In the genomic region with DNA sequence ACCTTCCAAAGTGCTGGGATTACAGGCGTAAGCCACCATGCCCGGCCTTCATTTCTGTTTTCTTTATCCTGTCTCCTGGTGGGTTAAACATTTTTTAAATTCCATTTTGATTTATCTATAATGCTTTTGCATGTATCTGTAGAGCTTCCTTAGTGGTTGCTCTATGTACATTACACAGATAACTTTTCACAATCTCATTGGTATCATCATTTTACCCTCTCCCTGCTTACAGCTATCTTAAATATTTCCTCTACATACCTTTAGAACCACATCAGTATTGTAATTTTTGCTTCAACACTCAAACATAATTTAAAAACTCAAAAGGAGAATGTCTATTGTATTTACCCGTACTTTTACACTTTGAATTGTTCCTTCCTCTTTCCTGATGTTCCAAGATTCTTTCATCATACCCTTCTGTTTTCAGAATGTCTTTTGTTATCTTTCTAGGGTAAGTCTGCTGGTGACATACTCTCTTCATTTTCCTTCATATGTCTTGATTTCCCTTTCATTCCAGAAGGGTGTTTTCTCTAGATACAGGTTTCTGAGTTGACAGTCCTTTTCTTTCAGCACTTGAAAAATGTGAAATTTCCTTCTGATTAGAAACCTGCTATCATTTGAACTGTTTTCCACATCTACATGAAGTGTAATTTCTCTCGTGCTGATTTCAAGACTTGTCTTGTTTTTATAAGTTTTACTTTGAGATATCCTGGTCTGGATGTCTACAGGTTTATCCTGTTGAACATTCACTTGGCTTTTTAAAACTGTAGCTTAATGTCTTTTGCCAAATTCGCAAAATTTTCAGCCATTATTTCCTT, we compare ENCODE assay signal across 12 cellular contexts. TPM values are rescaled to one million over a fixed set of nuclear protein-coding genes. Genes with fewer than 3 reads are reported as not detected.
DNase-seq lines count a peak whose midpoint lies in the region; ATAC-seq, FAIRE-seq and TF ChIP-seq lines count a peak whose summit lies in the region.
"Had no signal": no experiment of that assay in that cellular context is flagged by ENCODE, and none has a peak within 500 bp of the region (broad histone marks: within the 10 kb centered on the region; RNA-seq: fewer than 3 reads in every experiment).

No MANE protein-coding gene starts in this region.

- no peak for TF ChIP-seq CTCF in CD4-positive, alpha-beta T cell (IDR thresholded peaks at IDR 0.05)
- TF ChIP-seq CTCF in chondrocyte (IDR thresholded peaks at IDR 0.05) (no peak), nephron (IDR thresholded peaks at IDR 0.05; ENCODE audit: unreplicated experiment in 3 of 3) (no peak), ovary (IDR thresholded peaks at IDR 0.05) (no peak)

- WGBS in ovary, 3 donors: 73 to 87% (median 80%) methylated on average over 5 of the region's 5 CpGs

- no peak for TF ChIP-seq EP300 in ovary (IDR thresholded peaks at IDR 0.05)

- peak overlapping the region; percentile 16 for H3K27ac Mint-ChIP-seq in CD4-positive, alpha-beta T cell
- H3K27ac Mint-ChIP-seq in chondrocyte (ENCODE audit: unreplicated experiment) (peak overlapping the region; percentile 87), nephron (peak overlapping the region; percentile 12 to 66 (median 52))

- no peaks in the 10 kb centered on the region for H3K9me3 Mint-ChIP-seq in CD4-positive, alpha-beta T cell
- H3K9me3 Mint-ChIP-seq in chondrocyte (ENCODE audit: low read depth) (no peaks in the 10 kb centered on the region), nephron (no peaks in the 10 kb centered on the region)

- no peak for ATAC-seq in CD4-positive, alpha-beta T cell (ENCODE audit: poor library complexity)

- H3K4me3 ChIP-seq in ovary: no peak overlapping the region

- peak overlapping the region; percentile 2 for H3K4me3 Mint-ChIP-seq in CD4-positive, alpha-beta T cell
- H3K4me3 Mint-ChIP-seq in chondrocyte (ENCODE audit: unreplicated experiment) (peak overlapping the region; percentile 14), nephron (no peak overlapping the region)

- CTCF ChIA-PET in CD4-positive, alpha-beta T cell (lab: Charles Lee): interaction anchor here (0.6 to 1.0 kb wide), 4 partner anchors 13 to 34 kb away, joined by 3 read pairs; no protein-coding TSS in a partner anchor

- no peaks in the 10 kb centered on the region for H3K27me3 Mint-ChIP-seq in CD4-positive, alpha-beta T cell
- H3K27me3 Mint-ChIP-seq in chondrocyte (ENCODE audit: low read depth) (no peaks in the 10 kb centered on the region), nephron (ENCODE audit: low read depth) (no peaks in the 10 kb centered on the region)

- POLR2A ChIA-PET in CD4-positive, alpha-beta T cell (lab: Charles Lee): interaction anchor here (1.2 kb wide), 1 partner anchor 27 kb away, joined by 3 read pairs; no protein-coding TSS in a partner anchor

- H3K9me3 ChIP-seq in CD4-positive, alpha-beta T cell (ENCODE audit: control insufficient read depth, low read length): no peaks in the 10 kb centered on the region
- H3K9me3 ChIP-seq in ovary: no peaks in the 10 kb centered on the region

- no peaks in the 10 kb centered on the region for H3K36me3 ChIP-seq in ovary

- H3K4me1 ChIP-seq in ovary (ENCODE audit: insufficient read depth): peaks cover 4% of the 10 kb centered on the region

- no peaks in the 10 kb centered on the region for H3K36me3 Mint-ChIP-seq in CD4-positive, alpha-beta T cell (ENCODE audit: low read depth)
- H3K36me3 Mint-ChIP-seq in chondrocyte (ENCODE audit: low read depth) (no peaks in the 10 kb centered on the region), nephron (ENCODE audit: low read depth) (peaks cover 10% of the 10 kb centered on the region)

- H3K27me3 ChIP-seq in CD4-positive, alpha-beta T cell (ENCODE audit: control insufficient read depth, insufficient read depth, low read length): no peaks in the 10 kb centered on the region
- no peaks in the 10 kb centered on the region for H3K27me3 ChIP-seq in ovary

- H3K27ac ChIP-seq in CD4-positive, alpha-beta T cell (ENCODE audit: low read depth, low read length): no peak overlapping the region
- H3K27ac ChIP-seq in ovary: no peak overlapping the region

- intact Hi-C loops in CD4-positive, alpha-beta T cell (cut with DNase I, micrococcal nuclease): loop anchor here in 1 of 2 experiments (2.0 kb wide), 1 partner anchor 14 kb away; no protein-coding TSS in a partner anchor
- intact Hi-C loops in ovary (cut with DNase I): no loop called here

- no peak for FAIRE-seq in frontal cortex (lab: Jason Lieb, UNC)
- FAIRE-seq: endometrium, TTC549 had no signal

- peaks cover 88% of the 10 kb centered on the region for H3K4me1 Mint-ChIP-seq in CD4-positive, alpha-beta T cell (ENCODE audit: low read depth)
- peaks cover 55% of the 10 kb centered on the region for H3K4me1 Mint-ChIP-seq in chondrocyte (ENCODE audit: low read depth)
- peaks cover 28% of the 10 kb centered on the region for H3K4me1 Mint-ChIP-seq in nephron

- DNase-seq in CD4-positive, alpha-beta T cell: no peak
- DNase-seq in KBM-7: peak; percentile 46
- DNase-seq in chondrocyte (ENCODE audit: low spot score): no peak
- no peak for DNase-seq in frontal cortex (ENCODE audit: low spot score in 2 of 2)
- DNase-seq in ovary: no peak
- DNase-seq in iPS-NIHi11 (ENCODE audit: low spot score): no peak
- DNase-seq in ACHN: no peak
- DNase-seq: activated effector memory CD4-positive, alpha-beta T cell treated with Interleukin-2 at 50 U/mL for 16 hours; NCI-H1694 treated with DMSO at 0.1 percent for 48 hours had no signal

- in situ Hi-C loops in KBM-7 (cut with MboI; ENCODE audit: low pct_unique_long_range_greater_than_20kb, low sequenced_read_pairs) (no loop called here), ACHN (cut with HindIII; ENCODE audit: low pct_ligation_motif_present, low pct_unique_long_range_greater_than_20kb, low sequenced_read_pairs) (no loop called here)

- no peak for TF ChIP-seq POLR2A in ovary (IDR thresholded peaks at IDR 0.05)

RNA-seq across cellular contexts. Expression of gene PPP3R1, which starts 21.9 kb away (rescaled TPM):
- total RNA-seq in CD4-positive, alpha-beta T cell: 10 to 100 TPM; 69.8 to 70.3 TPM
- total RNA-seq in chondrocyte: 56.2 to 72.3 TPM (median 70.8 TPM) in 3 replicates
- total RNA-seq in frontal cortex: 59.9 TPM
- total RNA-seq in ovary: 10 to 100 TPM; 22.5 to 61.5 (median 54.0) TPM
- 10 to 100 TPM; 22.4 to 75.7 TPM for polyA plus RNA-seq in ovary

Comparison
In these comparisons a context has a peak if more than half of its experiments do, and no peak if none do; other contexts are left out.
1. H3K27ac Mint-ChIP-seq: peak in every context shown above with its lines; median percentile 87 in chondrocyte; 52 in nephron; 16 in CD4-positive, alpha-beta T cell.
2. H3K4me3 Mint-ChIP-seq: peak in CD4-positive, alpha-beta T cell (single experiment) and chondrocyte (single experiment); none in nephron (0 of 3).